Comparison of ENCODE assay signal across 19 cellular contexts in genomic region chr12:125015680-125016310, GRCh38. TPM values are rescaled to one million over a fixed set of nuclear protein-coding genes. Genes with fewer than 3 reads are reported as not detected.
DNase-seq lines count a peak whose midpoint lies in the region; ATAC-seq and TF ChIP-seq lines count a peak whose summit lies in the region.
"Had no signal": no experiment of that assay in that cellular context is flagged by ENCODE, and none has a peak within 500 bp of the region (broad histone marks: within the 10 kb centered on the region; RNA-seq: fewer than 3 reads in every experiment).

No MANE protein-coding gene starts in this region.

- POLR2A ChIA-PET in RWPE1 (lab: Yijun Ruan, JAX; ENCODE audit: low non-redundant PET), result no interaction called here

- DNase-seq in D341Med (ENCODE audit: low spot score) (peak; percentile 84), NCI-H146 treated with DMSO at 0.1 percent for 48 hours (lab: John Stamatoyannopoulos, UW; ENCODE audit: unreplicated experiment) (peak; percentile 19), astrocyte of the hippocampus (ENCODE audit: low read depth, low spot score) (peak; percentile 43), myocyte (ENCODE audit: low read depth) (peak; percentile 58), NCI-H446 (lab: John Stamatoyannopoulos, UW) (no peak), cerebellar nuclear complex (lab: John Stamatoyannopoulos, UW) (no peak), RWPE1 (ENCODE audit: low spot score) (no peak), left lobe of liver (ENCODE audit: low spot score) (no peak)
- DNase-seq: activated CD4-positive, alpha-beta memory T cell treated with anti-CD3 and anti-CD28 coated beads, Interleukin-2, amount 10 ng/mL, durations not matched to agents 7 days and 5 days; body of pancreas; DMS79 treated with DMSO at 0.1 percent for 48 hours; effector memory CD8-positive, alpha-beta T cell; H7; NCI-H2029; OCI-M1; SK-N-SH; stimulated activated naive CD8-positive, alpha-beta T cell treated with anti-CD3 and anti-CD28 coated beads, Interleukin-15, amount 100 ng/mL, for 72 hours had no signal

- H3K27ac ChIP-seq in RWPE1, result no peak overlapping the region

- no peak for TF ChIP-seq CTCF in RWPE1 (conservative IDR thresholded peaks at IDR 0.05; ENCODE audit: low read depth)

- no peak for ATAC-seq in left lobe of liver
- ATAC-seq: activated T-helper 17 cell treated with anti-CD3 and anti-CD28 coated beads, Interleukin-2, amount 50 U/mL, for 72 hours; body of pancreas; effector memory CD8-positive, alpha-beta T cell; K562; stimulated activated naive CD8-positive, alpha-beta T cell treated with anti-CD3 and anti-CD28 coated beads, Interleukin-15, amount 100 ng/mL, for 72 hours had no signal

- CTCF ChIA-PET in RWPE1 (lab: Yijun Ruan, JAX), result no interaction called here

RNA-seq across cellular contexts. Expression of gene BRI3BP, which starts 22.4 kb away (rescaled TPM):
- total RNA-seq in myocyte (1.8 and 2.5 TPM in 2 replicates), left lobe of liver (7.4 TPM)
- 2.3 TPM for polyA plus RNA-seq in myocyte (2012)

RNA-seq across cellular contexts. Expression of gene DHX37, which starts 26.9 kb away (rescaled TPM):
- total RNA-seq in myocyte, result 19.4 and 20.0 TPM in 2 replicates
- 16.2 TPM for polyA plus RNA-seq in myocyte (2012)
- 6.3 TPM for total RNA-seq in left lobe of liver

RNA-seq across cellular contexts. Expression of gene AACS, which starts 49.4 kb away (rescaled TPM):
- total RNA-seq in myocyte, result 12.2 and 12.5 TPM in 2 replicates
- 20.0 TPM for polyA plus RNA-seq in myocyte (2012)
- total RNA-seq in left lobe of liver, result 3.6 TPM

Comparison
In these comparisons a context has a peak if more than half of its experiments do, and no peak if none do; other contexts are left out.
1. DNase-seq: peak in D341Med (single experiment), NCI-H146 treated with DMSO at 0.1 percent for 48 hours (single experiment), astrocyte of the hippocampus (single experiment) and myocyte (single experiment); none in NCI-H446 (0 of 2), cerebellar nuclear complex (0 of 2), RWPE1 (single experiment) and left lobe of liver (single experiment).